Comparison of ENCODE assay signal across 9 cellular contexts in genomic region chr1:91827094-91828006, GRCh38. TPM values are rescaled to one million over a fixed set of nuclear protein-coding genes. Genes with fewer than 3 reads are reported as not detected.
DNase-seq lines count a peak whose midpoint lies in the region; ATAC-seq, FAIRE-seq and TF ChIP-seq lines count a peak whose summit lies in the region.
"Had no signal": no experiment of that assay in that cellular context is flagged by ENCODE, and none has a peak within 500 bp of the region (broad histone marks: within the 10 kb centered on the region; RNA-seq: fewer than 3 reads in every experiment).

No MANE protein-coding gene starts in this region.

- H2AFZ ChIP-seq in K562 (ENCODE audit: low read depth, low read length) (no peak overlapping the region), PC-9 (no peak overlapping the region)

- DNase-seq in HT-29 (ENCODE audit: low spot score) (peak; percentile 87), K562 (ENCODE audit: extremely low read depth in 1 of 4, low spot score in 3 of 4) (no peak), kidney glomerular epithelial cell (lab: John Stamatoyannopoulos, UW) (peak; percentile 48), PC-9 (no peak)
- no peak for DNase-seq in stimulated activated naive CD8-positive, alpha-beta T cell treated with anti-CD3 and anti-CD28 coated beads, Interleukin-15, Interleukin-2, amounts not matched to agents 100 U/mL and 50 U/mL, for 24 hours
- DNase-seq: activated naive CD8-positive, alpha-beta T cell treated with anti-CD3 and anti-CD28 coated beads, Interleukin-2, amount 10 ng/mL, durations not matched to agents 7 days and 5 days had no signal

- H3K36me3 ChIP-seq in K562 (ENCODE audit: control insufficient read depth, insufficient read depth, low read length) = no peaks in the 10 kb centered on the region; the same call in 2 of the 3 replicates
- H3K36me3 ChIP-seq in skeletal muscle tissue (ENCODE audit: control insufficient read depth in 3 of 3, insufficient read depth in 3 of 3, low read length in 3 of 3) = no peaks in the 10 kb centered on the region
- no peaks in the 10 kb centered on the region for H3K36me3 ChIP-seq in PC-9 (ENCODE audit: low read depth)

- TF ChIP-seq CTCF in K562 (IDR thresholded peaks at IDR 0.05 in 2 of 3, conservative IDR thresholded peaks at IDR 0.05 in 1 of 3; ENCODE audit: insufficient read depth in 2 of 3, low read depth in 1 of 3, low read length in 3 of 3) (no peak), PC-9 (conservative IDR thresholded peaks at IDR 0.05) (no peak)

- no peaks in the 10 kb centered on the region for H3K27me3 ChIP-seq in K562 (ENCODE audit: control insufficient read depth in 2 of 2, insufficient read depth in 2 of 2, low read length in 2 of 2)
- H3K27me3 ChIP-seq in skeletal muscle tissue (ENCODE audit: control insufficient read depth in 3 of 3, insufficient read depth in 3 of 3, low read length in 3 of 3) = no peaks in the 10 kb centered on the region
- H3K27me3 ChIP-seq in PC-9 (ENCODE audit: insufficient read depth, low read depth) = no peaks in the 10 kb centered on the region

- peaks cover 5% of the 10 kb centered on the region for H4K20me1 ChIP-seq in K562 (replicated peaks; ENCODE audit: control insufficient read depth, insufficient read depth, low read length)
- no peaks in the 10 kb centered on the region for H4K20me1 ChIP-seq in PC-9 (ENCODE audit: insufficient read depth)

- FAIRE-seq in K562 (lab: Jason Lieb, UNC) = no peak
- FAIRE-seq: endothelial cell of umbilical vein had no signal

- no peaks in the 10 kb centered on the region; a peak in 1 of 5 replicates for H3K4me1 ChIP-seq in K562 (replicated peaks in 1 of 2; ENCODE audit: control insufficient read depth in 2 of 2, insufficient read depth in 2 of 2, low read length in 2 of 2)
- H3K4me1 ChIP-seq in skeletal muscle tissue (ENCODE audit: control insufficient read depth in 3 of 3, insufficient read depth in 3 of 3, low read length in 3 of 3) = peaks cover 30 to 43% (median 32%) of the 10 kb centered on the region in 3 donors
- H3K4me1 ChIP-seq in PC-9 (replicated peaks; ENCODE audit: insufficient read depth) = peaks cover 14% of the 10 kb centered on the region

- CTCF ChIA-PET in K562 (lab: Yijun Ruan, JAX; ENCODE audit: low intra/inter-chr PET ratio) = interaction anchor here (0.6 kb wide), 1 partner anchor 24 kb away, joined by 4 read pairs; no protein-coding TSS in a partner anchor
- CTCF ChIA-PET in PC-9 (lab: Charles Lee) = no interaction called here

- 73% methylated on average over 15 of the region's 15 CpGs for WGBS in K562 (ENCODE audit: insufficient coverage, low coverage, missing lambda C conversion rate)

- no peaks in the 10 kb centered on the region for H3K9me2 ChIP-seq in PC-9 (ENCODE audit: insufficient read depth)

- in situ Hi-C loops in K562 (cut with MboI) = no loop called here

- no peaks in the 10 kb centered on the region for H3K9me3 ChIP-seq in K562 (replicated peaks; ENCODE audit: control insufficient read depth, insufficient read depth, low read depth, low read length)
- no peaks in the 10 kb centered on the region for H3K9me3 ChIP-seq in skeletal muscle tissue (ENCODE audit: control insufficient read depth in 3 of 3, low read length in 3 of 3)
- no peaks in the 10 kb centered on the region for H3K9me3 ChIP-seq in PC-9 (ENCODE audit: insufficient read depth, low read depth)

- 0 out of 3 replicates have a peak, but pooled peaks cover 4% of the 10 kb centered on the region for H3K79me2 ChIP-seq in K562 (ENCODE audit: control insufficient read depth, insufficient read depth, low read length)
- H3K79me2 ChIP-seq in PC-9 (ENCODE audit: low read depth) = no peaks in the 10 kb centered on the region

- POLR2A ChIA-PET in K562 (lab: Yijun Ruan, JAX) (interaction anchor here (0.6 kb wide), 1 partner anchor 12 kb away, joined by 3 read pairs; no protein-coding TSS in a partner anchor), PC-9 (lab: Charles Lee; ENCODE audit: unreplicated experiment) (no interaction called here)

- ATAC-seq in K562 = no peak
- ATAC-seq in GM18909 (IDR thresholded peaks at IDR 0.05; ENCODE audit: poor library complexity, unreplicated experiment) = no peak
- ATAC-seq in stimulated activated naive CD8-positive, alpha-beta T cell treated with anti-CD3 and anti-CD28 coated beads, Interleukin-15, Interleukin-2, amounts not matched to agents 100 U/mL and 50 U/mL, for 24 hours = no peak

- intact Hi-C loops in K562 (cut with micrococcal nuclease) = no loop called here
- intact Hi-C loops in PC-9 (cut with micrococcal nuclease; ENCODE audit: unreplicated experiment) = no loop called here

- no peak for TF ChIP-seq POLR2A in K562 (conservative IDR thresholded peaks at IDR 0.05)

- H3K4me3 ChIP-seq in K562 (no peak overlapping the region), skeletal muscle tissue (ENCODE audit: low read length in 3 of 3) (no peak overlapping the region), PC-9 (no peak overlapping the region)

- BruUV-seq in K562 (replicated peaks; lab: Mats Ljungman, UMichigan) (no TSS peak), PC-9 (replicated peaks; lab: Mats Ljungman, UMichigan) (no TSS peak)

- TF ChIP-seq EP300 in K562 (IDR thresholded peaks at IDR 0.05; ENCODE audit: low read length) = no peak

- no peak overlapping the region; the same call in 1 of the 2 replicates for H3K4me2 ChIP-seq in K562 (ENCODE audit: insufficient read depth, low read length)
- H3K4me2 ChIP-seq in PC-9 = no peak overlapping the region

- H3K9me1 ChIP-seq in K562 (ENCODE audit: control insufficient read depth, insufficient read depth, low read length) = peaks cover 4% of the 10 kb centered on the region

- H3K27ac ChIP-seq in K562 (ENCODE audit: extremely low read depth, low read depth, low read length) = no peak overlapping the region
- H3K27ac ChIP-seq in skeletal muscle tissue (ENCODE audit: low read depth, low read length) = peak overlapping the region; percentile 12
- H3K27ac ChIP-seq in PC-9 = no peak overlapping the region

- no peaks in the 10 kb centered on the region for H3F3A ChIP-seq in PC-9 (ENCODE audit: insufficient read depth, low read depth)

- H3K9ac ChIP-seq in K562 (ENCODE audit: insufficient read depth in 1 of 2, low read depth in 2 of 2, low read length in 2 of 2) (no peak overlapping the region), skeletal muscle tissue (ENCODE audit: low read depth in 1 of 3, low read length in 3 of 3) (no peak overlapping the region)

- TF ChIP-seq RAD21 in K562 (CRISPR knock-in tag; conservative IDR thresholded peaks at IDR 0.05 in 1 of 2, IDR thresholded peaks at IDR 0.05 in 1 of 2) = no peak

TF ChIP-seq in K562, 482 proteins besides CTCF, POLR2A, EP300 and RAD21:
- no peak for TF ChIP-seq SREBF1 (IDR thresholded peaks at IDR 0.05; ENCODE audit: borderline replicate concordance, low read depth, low read length)
- TF ChIP-seq HMBOX1 (IDR thresholded peaks at IDR 0.05) = peak; percentile 68
TF ChIP-seq in K562: peak in this region for 1.

RNA-seq across cellular contexts. Expression of gene TGFBR3, which starts 58.6 kb away (rescaled TPM):
- 4.3 and 7.1 TPM in 2 replicates for total RNA-seq in HT-29 (2014; rRNA removed; shearing (Covaris generic))
- total RNA-seq in K562 (2011; cell fraction: chromatin; rRNA removed; ENCODE audit: low replicate concordance) = 43.1 and 60.3 TPM in 2 replicates
- total RNA-seq in K562 (2011; cell fraction: nucleolus; rRNA removed) = 42.9 and 43.6 TPM in 2 replicates
- total RNA-seq in K562 (2011; cell fraction: nucleoplasm; rRNA removed) = 48.7 and 58.8 TPM in 2 replicates
- total RNA-seq in K562 (2014; rRNA removed) (13.8 and 14.1 TPM in 2 replicates), K562 (2014; rRNA removed; fragmentation: Illumina TruSeq; extraction: Trizol) (15.1 and 15.6 TPM in 2 replicates), K562 (2015; rRNA removed; fragmentation: Illumina TruSeq; extraction: Trizol) (15.3 and 16.4 TPM in 2 replicates), K562 (2021) (18.6 and 19.9 TPM in 2 replicates), skeletal muscle tissue (54.3 TPM), PC-9 (2021) (1.6 and 2.5 TPM in 2 replicates)
- polyA plus RNA-seq in K562 (2011; rRNA removed) (14.8 and 16.9 TPM in 2 replicates), K562 (2014; fragmentation: Illumina TruSeq; extraction: Trizol) (22.9 and 32.4 TPM in 2 replicates), K562 (2014; fragmentation: Nextera tagmentation; extraction: Ambion mirVana) (1 to 10 TPM; 3.6 to 4.3 TPM), K562 (2014; rRNA removed) (7.5 and 9.1 TPM in 2 replicates)
- 12.3 and 15.5 TPM in 2 replicates for polyA plus RNA-seq in K562 (2011; cell fraction: cytosol; rRNA removed)
- 13.4 and 16.7 TPM in 2 replicates for polyA plus RNA-seq in K562 (2011; cell fraction: nucleus; rRNA removed)
- polyA plus RNA-seq in K562 (2012) = 13.6 and 14.0 TPM in 2 replicates
- 42.2 and 54.3 TPM in 2 replicates for polyA minus RNA-seq in K562 (2011; rRNA and poly(A)+ RNA removed)
- 20.2 and 22.8 TPM in 2 replicates for polyA minus RNA-seq in K562 (2011; cell fraction: cytosol; rRNA and poly(A)+ RNA removed)
- polyA minus RNA-seq in K562 (2011; cell fraction: nucleus; rRNA and poly(A)+ RNA removed) = 18.8 and 26.4 TPM in 2 replicates

Comparison
In these comparisons a context has a peak if more than half of its experiments do, and no peak if none do; other contexts are left out.
1. DNase-seq: peak in HT-29 (single experiment) and kidney glomerular epithelial cell (single experiment); none in K562 (0 of 4), PC-9 (0 of 2) and stimulated activated naive CD8-positive, alpha-beta T cell treated with anti-CD3 and anti-CD28 coated beads, Interleukin-15, Interleukin-2, amounts not matched to agents 100 U/mL and 50 U/mL, for 24 hours (single experiment).